1 cellular context compared by ENCODE assay signal in genomic region chr4:169652535-169652934, GRCh38.
TF ChIP-seq lines count a peak whose summit lies in the region.

No MANE protein-coding gene starts in this region.

TF ChIP-seq in GM12878, 131 proteins besides CTCF, POLR2A, EP300 and RAD21:
- TF ChIP-seq HDAC2 (IDR thresholded peaks at IDR 0.05): no peak
- no peak for TF ChIP-seq MEF2A (IDR thresholded peaks at IDR 0.05; ENCODE audit: insufficient read depth, low read depth, low read length)
- TF ChIP-seq CREB1 (IDR thresholded peaks at IDR 0.05; ENCODE audit: low read depth): no peak
- TF ChIP-seq JUND (IDR thresholded peaks at IDR 0.05; ENCODE audit: low read depth, low read length): no peak
- TF ChIP-seq ZBTB40 (IDR thresholded peaks at IDR 0.05; ENCODE audit: borderline replicate concordance): no peak
- no peak for TF ChIP-seq PBX3 (IDR thresholded peaks at IDR 0.05; ENCODE audit: insufficient replicate concordance, low read depth, low read length)
